ENCODE assay signal across 8 cellular contexts in the genomic region with DNA sequence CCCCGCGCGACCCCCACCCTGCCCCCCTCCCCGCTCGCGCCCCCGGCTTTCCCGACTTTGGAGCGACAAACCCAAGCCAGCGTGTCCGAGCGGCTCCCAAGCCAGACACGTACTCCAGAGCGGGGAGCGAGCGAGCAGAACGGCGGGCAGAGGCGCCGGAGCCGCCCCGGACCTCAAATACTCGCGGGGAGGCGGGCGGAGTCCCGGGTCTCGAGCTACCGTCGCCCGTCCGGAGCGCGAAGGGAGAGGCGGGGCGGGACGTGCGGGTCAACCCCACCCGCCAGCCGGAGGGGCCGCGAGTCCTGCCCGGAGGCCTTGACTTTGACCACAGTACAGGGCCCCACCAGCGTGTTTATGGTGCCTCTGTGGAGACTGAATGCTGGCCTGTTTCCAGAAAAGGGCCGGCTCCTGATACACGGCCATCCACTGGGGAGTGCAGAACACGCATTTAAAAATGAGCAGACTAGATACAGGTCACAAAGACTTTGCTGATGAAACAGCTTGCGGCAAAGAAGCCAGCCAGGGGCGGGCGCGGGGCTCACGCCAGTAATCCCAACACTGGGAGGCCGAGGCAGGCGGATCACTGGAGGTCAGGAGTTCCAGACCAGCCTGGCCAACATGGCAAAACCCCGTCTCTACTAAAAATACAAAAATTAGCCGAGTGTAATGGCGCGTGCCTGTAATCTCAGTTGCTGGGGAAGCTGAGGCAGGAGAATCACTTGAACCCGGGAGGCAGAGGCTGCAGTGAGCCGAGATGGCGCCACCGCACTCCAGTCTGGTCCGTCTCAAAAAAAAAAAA. TPM values are rescaled to one million over a fixed set of nuclear protein-coding genes. Genes with fewer than 3 reads are reported as not detected.
DNase-seq lines count a peak whose midpoint lies in the region; ATAC-seq, FAIRE-seq and TF ChIP-seq lines count a peak whose summit lies in the region.

A gene (minus strand): TSS at position 148 of the 799 bp plus-strand sequence. CDS start 12,235 bp downstream, outside the sequence.

- H3K36me3 ChIP-seq in BLaER1 treated with 17β-estradiol and CSF1 and Interleukin-3, amounts not matched to agents 10 nM and 100 nM = peaks cover 0 to 12% (median 0%) of the 10 kb centered on the region in 11 experiments; a peak in 2 of 22 replicates
- no peaks in the 10 kb centered on the region for H3K36me3 ChIP-seq in GM12878 (ENCODE audit: control insufficient read depth in 2 of 2, insufficient read depth in 2 of 2, low read length in 1 of 2)
- H3K36me3 ChIP-seq in right atrium auricular region = no peaks in the 10 kb centered on the region
- H3K36me3 ChIP-seq in parathyroid adenoma (ENCODE audit: control insufficient read depth, insufficient read depth, low read length) = peaks cover 2% of the 10 kb centered on the region

- no peak for TF ChIP-seq RAD21 in GM12878 (IDR thresholded peaks at IDR 0.05; ENCODE audit: insufficient read depth, low read depth, low read length)

- peak within 1 kb of the TSS; percentile 33 to 91 (median 60); a peak in 20 of 22 replicates for H3K9ac ChIP-seq in BLaER1 treated with 17β-estradiol and CSF1 and Interleukin-3, amounts not matched to agents 10 nM and 100 nM
- no peak within 1 kb of the TSS for H3K9ac ChIP-seq in GM12878 (ENCODE audit: control insufficient read depth, insufficient read depth, low read length)
- peak within 1 kb of the TSS; percentile 51 for H3K9ac ChIP-seq in parathyroid adenoma

- POLR2A ChIA-PET in GM12878 (lab: Charles Lee) = no interaction called here

- H3K27me3 ChIP-seq in BLaER1 treated with 17β-estradiol and CSF1 and Interleukin-3, amounts not matched to agents 10 nM and 100 nM = peaks cover 48 to 100% (median 96%) of the 10 kb centered on the region in 11 experiments
- H3K27me3 ChIP-seq in GM12878 (replicated peaks in 1 of 2; ENCODE audit: control insufficient read depth in 2 of 2, insufficient read depth in 2 of 2, low read length in 1 of 2) (peaks cover 4 to 22% of the 10 kb centered on the region in 2 experiments), right atrium auricular region (no peaks in the 10 kb centered on the region), parathyroid adenoma (ENCODE audit: control insufficient read depth, insufficient read depth, low read length) (no peaks in the 10 kb centered on the region)

- H3K4me1 ChIP-seq in BLaER1 treated with 17β-estradiol and CSF1 and Interleukin-3, amounts not matched to agents 10 nM and 100 nM = peaks cover 5 to 36% (median 18%) of the 10 kb centered on the region in 10 experiments; a peak in 18 of 20 replicates
- no peaks in the 10 kb centered on the region for H3K4me1 ChIP-seq in GM12878 (ENCODE audit: control insufficient read depth, insufficient read depth, low read length)
- H3K4me1 ChIP-seq in right atrium auricular region = peaks cover 0 to 19% of the 10 kb centered on the region in 2 donors
- H3K4me1 ChIP-seq in parathyroid adenoma = peaks cover 12% of the 10 kb centered on the region

- in situ Hi-C loops in GM12878 (cut with MboI) = no loop called here

- peak within 1 kb of the TSS; percentile 83 to 99 (median 96) for H3K4me2 ChIP-seq in BLaER1 treated with 17β-estradiol and CSF1 and Interleukin-3, amounts not matched to agents 10 nM and 100 nM
- H3K4me2 ChIP-seq in GM12878 (ENCODE audit: control insufficient read depth, insufficient read depth) (peak within 1 kb of the TSS; percentile 35; the same call in 1 of the 2 replicates), parathyroid adenoma (ENCODE audit: low read length) (peak within 1 kb of the TSS; percentile 86)

- SMC1A ChIA-PET in GM12878 (lab: Charles Lee; ENCODE audit: uncharacterized antibody, unreplicated experiment) = interaction anchor here (0.6 kb wide), 1 partner anchor 150 kb away, joined by 3 read pairs; no protein-coding TSS in a partner anchor

- RAD21 ChIA-PET in GM12878 (lab: Charles Lee; ENCODE audit: unreplicated experiment) = no interaction called here

- FAIRE-seq in GM12878 (lab: Jason Lieb, UNC) = no peak

- no peak within 1 kb of the TSS; the same call in 1 of the 2 replicates for H2AFZ ChIP-seq in GM12878 (ENCODE audit: control insufficient read depth, low read depth, low read length)
- H2AFZ ChIP-seq in parathyroid adenoma = peak within 1 kb of the TSS; percentile 90

- H4K20me1 ChIP-seq in BLaER1 treated with 17β-estradiol and CSF1 and Interleukin-3, amounts not matched to agents 10 nM and 100 nM = peaks cover 0 to 15% (median 0%) of the 10 kb centered on the region in 11 experiments; a peak in 6 of 22 replicates
- no peaks in the 10 kb centered on the region for H4K20me1 ChIP-seq in GM12878 (ENCODE audit: control insufficient read depth, insufficient read depth)

- H3K27ac ChIP-seq in BLaER1 treated with 17β-estradiol and CSF1 and Interleukin-3, amounts not matched to agents 10 nM and 100 nM = peak within 1 kb of the TSS in 5 of 11 experiments; percentile 35 to 85 (median 72); a peak in 9 of 22 replicates
- H3K27ac ChIP-seq in GM12878 (ENCODE audit: control insufficient read depth, insufficient read depth) (no peak within 1 kb of the TSS), right atrium auricular region (peak within 1 kb of the TSS; percentile 96 to 100), parathyroid adenoma (peak within 1 kb of the TSS; percentile 96)

- peak; percentile 39 for ATAC-seq in HG03571 (IDR thresholded peaks at IDR 0.05; ENCODE audit: unreplicated experiment)
- ATAC-seq in GM12878 = no peak
- no peak for ATAC-seq in GM19351 (IDR thresholded peaks at IDR 0.05; ENCODE audit: unreplicated experiment)
- no peak for ATAC-seq in GM19397 (IDR thresholded peaks at IDR 0.05; ENCODE audit: unreplicated experiment)

- H3K4me3 ChIP-seq in BLaER1 treated with 17β-estradiol and CSF1 and Interleukin-3, amounts not matched to agents 10 nM and 100 nM = peak within 1 kb of the TSS; percentile 53 to 89 (median 66)
- H3K4me3 ChIP-seq in GM12878 (no peak within 1 kb of the TSS), right atrium auricular region (peak within 1 kb of the TSS; percentile 82 to 90), parathyroid adenoma (ENCODE audit: low read depth, low read length) (peak within 1 kb of the TSS; percentile 57)

- DNase-seq in T-helper 9 cell (peak; percentile 24), GM12878 (ENCODE audit: low read depth, low spot score) (no peak), right atrium auricular region (ENCODE audit: low spot score) (peak; percentile 90)

- no peaks in the 10 kb centered on the region for H3K79me2 ChIP-seq in GM12878 (ENCODE audit: control insufficient read depth, insufficient read depth, low read length)
- no peaks in the 10 kb centered on the region for H3K79me2 ChIP-seq in parathyroid adenoma

- no peak for TF ChIP-seq POLR2A in GM12878 (IDR thresholded peaks at IDR 0.05; ENCODE audit: low read depth, low read length)

- intact Hi-C loops in GM12878 (cut with micrococcal nuclease; ENCODE audit: unreplicated experiment) = no loop called here

- 14% methylated on average over 26 of the region's 63 CpGs for WGBS in GM12878 (ENCODE audit: insufficient coverage, insufficient replicate concordance, low lambda C conversion rate, missing lambda C conversion rate)

- TF ChIP-seq EP300 in GM12878 (IDR thresholded peaks at IDR 0.05; ENCODE audit: borderline replicate concordance in 1 of 2, control insufficient read depth in 1 of 2, low read depth in 2 of 2, low read length in 2 of 2) = no peak

- peaks cover 0 to 27% (median 17%) of the 10 kb centered on the region in 11 experiments; a peak in 20 of 22 replicates for H3K9me3 ChIP-seq in BLaER1 treated with 17β-estradiol and CSF1 and Interleukin-3, amounts not matched to agents 10 nM and 100 nM (replicated peaks in 1 of 11)
- H3K9me3 ChIP-seq in GM12878 (replicated peaks; ENCODE audit: control insufficient read depth, insufficient read depth, low read length) (peaks cover 1% of the 10 kb centered on the region), right atrium auricular region (no peaks in the 10 kb centered on the region), parathyroid adenoma (ENCODE audit: control insufficient read depth, low read length) (no peaks in the 10 kb centered on the region)

- CTCF ChIA-PET in GM12878 (lab: Yijun Ruan, JAX) = no interaction called here

- no TSS peak for BruUV-seq in GM12878 (replicated peaks; lab: Mats Ljungman, UMichigan)

- no peak for TF ChIP-seq CTCF in GM12878 (IDR thresholded peaks at IDR 0.05 in 2 of 3, conservative IDR thresholded peaks at IDR 0.05 in 1 of 3; ENCODE audit: control insufficient read depth in 2 of 3, extremely low read depth in 1 of 3, insufficient read depth in 1 of 3, low read depth in 3 of 3, low read length in 3 of 3)
- TF ChIP-seq CTCF in right atrium auricular region (IDR thresholded peaks at IDR 0.05) = no peak
- no peak for TF ChIP-seq CTCF in parathyroid adenoma (IDR thresholded peaks at IDR 0.05)

TF ChIP-seq in GM12878, 131 proteins besides CTCF, POLR2A, EP300 and RAD21:
- peak; percentile 62 for TF ChIP-seq SUZ12 (IDR thresholded peaks at IDR 0.05; ENCODE audit: unreplicated experiment)
- no peak for TF ChIP-seq POU2F2 (IDR thresholded peaks at IDR 0.05; ENCODE audit: borderline replicate concordance, low read depth, low read length)

RNA-seq across cellular contexts. Expression of the gene that starts here (rescaled TPM):
- total RNA-seq in GM12878 (2013; cell fraction: nucleolus; rRNA removed) = 0.35 and 0.49 TPM in 2 replicates
- total RNA-seq in GM12878 (2014; rRNA removed) (0.54 and 0.68 TPM in 2 replicates), GM12878 (2014; rRNA removed; fragmentation: Illumina TruSeq; extraction: Trizol) (0.49 and 0.88 TPM in 2 replicates), GM12878 (2021) (0.66 and 1.2 TPM in 2 replicates), right atrium auricular region (100 to 1,000 TPM; 181 to 184 TPM)
- polyA plus RNA-seq in GM12878 (2011; ENCODE audit: low read depth) = 1.5 TPM
- polyA plus RNA-seq in GM12878 (2011; rRNA removed) (0.14 TPM in 1 of 2 replicates, not detected in the other), GM12878 (2014; fragmentation: Illumina TruSeq; extraction: Trizol) (0.68 and 0.98 TPM in 2 replicates), GM12878 (2014; fragmentation: Nextera tagmentation; extraction: Ambion mirVana) (1 to 10 TPM; 1.4 to 2.2 TPM), GM12878 (2014; rRNA removed) (0.45 and 0.58 TPM in 2 replicates), GM12878 (2016; fragmentation: Nextera tagmentation; extraction: Ambion mirVana) (under 1 TPM; 0.37 to 0.39 TPM)
- polyA plus RNA-seq in GM12878 (2011; cell fraction: cytosol; rRNA removed) = 0.10 TPM in 1 of 2 replicates, not detected in the other
- 0.06 and 0.23 TPM in 2 replicates for polyA plus RNA-seq in GM12878 (2011; cell fraction: nucleus; rRNA removed)
- 0.92 and 1.6 TPM in 2 replicates for polyA plus RNA-seq in GM12878 (2012)
- polyA minus RNA-seq in GM12878 (2011; rRNA and poly(A)+ RNA removed) = 0.15 TPM in 1 of 2 replicates, not detected in the other
- 3.2 and 5.1 TPM in 2 replicates for polyA minus RNA-seq in GM12878 (2011; cell fraction: cytosol; rRNA and poly(A)+ RNA removed)
- 0.36 and 0.67 TPM in 2 replicates for polyA minus RNA-seq in GM12878 (2011; cell fraction: nucleus; rRNA and poly(A)+ RNA removed)

Comparison
In these comparisons a context has a peak if more than half of its experiments do, and no peak if none do; other contexts are left out.
1. RNA of the gene that starts here (total RNA-seq): 181 to 184 TPM in right atrium auricular region; 0.35 to 1.2 TPM in GM12878; every median in the first group is over 10 times any median in the second.
2. H3K4me2 ChIP-seq: peak in every context shown above with its lines; median percentile 96 in BLaER1 treated with 17β-estradiol and CSF1 and Interleukin-3, amounts not matched to agents 10 nM and 100 nM; 86 in parathyroid adenoma; 35 in GM12878.